ENCODE assay signal across 19 cellular contexts in the genomic region with DNA sequence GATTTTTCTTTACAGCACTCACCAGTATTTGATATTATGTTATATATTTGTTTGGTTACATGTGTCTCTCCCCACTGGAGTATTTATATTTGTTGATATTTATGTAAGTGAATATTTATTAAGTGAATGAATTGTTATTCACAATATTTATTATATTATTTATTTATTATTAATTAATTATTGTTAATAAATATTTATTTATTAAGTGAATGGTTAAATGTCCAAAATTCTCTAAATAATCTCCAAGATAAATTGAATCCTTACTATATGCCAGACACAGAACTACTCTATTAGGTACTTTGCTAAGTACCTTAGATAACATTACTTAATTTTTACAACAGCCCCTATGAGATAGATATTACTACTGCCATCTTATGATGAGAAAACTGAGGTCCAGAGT. TPM values are rescaled to one million over a fixed set of nuclear protein-coding genes. Genes with fewer than 3 reads are reported as not detected.
DNase-seq lines count a peak whose midpoint lies in the region; ATAC-seq, FAIRE-seq and TF ChIP-seq lines count a peak whose summit lies in the region.
"Had no signal": no experiment of that assay in that cellular context is flagged by ENCODE, and none has a peak within 500 bp of the region (broad histone marks: within the 10 kb centered on the region; RNA-seq: fewer than 3 reads in every experiment).

No MANE protein-coding gene starts in this region.

- 0 out of 2 replicates have a peak overlapping the region, but pooled peaks have one; percentile 32 for H2AFZ ChIP-seq in Loucy (ENCODE audit: low read length)
- H2AFZ ChIP-seq: GM23338 had no signal

- H3K9me2 ChIP-seq in Loucy (replicated peaks; ENCODE audit: low read depth, low read length): no peaks in the 10 kb centered on the region

- no peaks in the 10 kb centered on the region for H3K36me3 Mint-ChIP-seq in WTC11
- no peaks in the 10 kb centered on the region for H3K36me3 Mint-ChIP-seq in natural killer cell treated with Interleukin-12 subunit alpha and Interleukin-12 subunit beta and Interleukin-15 and Interleukin-18, amount 100 ng/mL, for 72 hours
- H3K36me3 Mint-ChIP-seq: CD4-positive, CD25-positive, alpha-beta regulatory T cell; CD8-positive, alpha-beta T cell had no signal

- H3K36me3 ChIP-seq in Loucy (ENCODE audit: insufficient read depth, low read length) (no peaks in the 10 kb centered on the region), aorta (ENCODE audit: control insufficient read depth in 1 of 2, insufficient read depth in 2 of 2, low read length in 1 of 2) (no peaks in the 10 kb centered on the region)
- H3K36me3 ChIP-seq: BLaER1 had no signal

- no peak overlapping the region for H3K4me3 ChIP-seq in Loucy (ENCODE audit: low read length, poor library complexity, severe bottlenecking)
- no peak overlapping the region for H3K4me3 ChIP-seq in aorta (ENCODE audit: low read length in 2 of 2)
- H3K4me3 ChIP-seq: BLaER1, GM12878, GM23338 had no signal

- no peaks in the 10 kb centered on the region for H3K9me3 ChIP-seq in Loucy (ENCODE audit: insufficient read depth, low read depth, low read length)
- H3K9me3 ChIP-seq in aorta (ENCODE audit: control insufficient read depth, low read length): no peaks in the 10 kb centered on the region
- H3K9me3 ChIP-seq: BLaER1, Caco-2 had no signal

- H3K27me3 ChIP-seq in Loucy (ENCODE audit: insufficient read depth, low read length, poor library complexity, severe bottlenecking): peaks cover 5% of the 10 kb centered on the region
- no peaks in the 10 kb centered on the region for H3K27me3 ChIP-seq in aorta (ENCODE audit: control insufficient read depth in 1 of 2, insufficient read depth in 2 of 2, low read length in 1 of 2)
- H3K27me3 ChIP-seq: BLaER1 had no signal

- POLR2A ChIA-PET in WTC11 (lab: Charles Lee): no interaction called here

- ATAC-seq in WTC11 (no peak), aorta (ENCODE audit: low FRiP score) (no peak)
- ATAC-seq in natural killer cell treated with Interleukin-12 subunit alpha and Interleukin-12 subunit beta and Interleukin-15 and Interleukin-18, amount 100 ng/mL, for 72 hours: no peak
- ATAC-seq: CD8-positive, alpha-beta T cell; GM12878; GM23338 had no signal

- H3K79me2 ChIP-seq in Loucy (ENCODE audit: insufficient read depth, low read length): no peaks in the 10 kb centered on the region

- H3K4me2 ChIP-seq in Loucy (ENCODE audit: low read depth, low read length, poor library complexity, severe bottlenecking): no peak overlapping the region
- H3K4me2 ChIP-seq: BLaER1, GM23338 had no signal

- H3K4me1 Mint-ChIP-seq in WTC11: peaks cover 21% of the 10 kb centered on the region
- peaks cover 0 to 2% of the 10 kb centered on the region in 2 donors for H3K4me1 Mint-ChIP-seq in natural killer cell treated with Interleukin-12 subunit alpha and Interleukin-12 subunit beta and Interleukin-15 and Interleukin-18, amount 100 ng/mL, for 72 hours (ENCODE audit: low read depth in 2 of 2)
- H3K4me1 Mint-ChIP-seq: B cell had no signal

- H3K27ac Mint-ChIP-seq in WTC11: no peak overlapping the region
- H3K27ac Mint-ChIP-seq in natural killer cell treated with Interleukin-12 subunit alpha and Interleukin-12 subunit beta and Interleukin-15 and Interleukin-18, amount 100 ng/mL, for 72 hours: no peak overlapping the region
- H3K27ac Mint-ChIP-seq: B cell; CD8-positive, alpha-beta T cell; GM23338; H9 had no signal

- intact Hi-C loops in aorta (cut with DNase I): loop anchor here (10.0 kb wide), 1 partner anchor 719 kb away; no protein-coding TSS in a partner anchor

- H3K4me1 ChIP-seq in Loucy (ENCODE audit: insufficient read depth, low read length, poor library complexity, severe bottlenecking) (no peaks in the 10 kb centered on the region), aorta (ENCODE audit: control insufficient read depth in 1 of 2, insufficient read depth in 2 of 2, low read length in 2 of 2) (no peaks in the 10 kb centered on the region)
- H3K4me1 ChIP-seq: BLaER1, Caco-2 had no signal

- no peaks in the 10 kb centered on the region for H3K9me3 Mint-ChIP-seq in WTC11
- H3K9me3 Mint-ChIP-seq in natural killer cell treated with Interleukin-12 subunit alpha and Interleukin-12 subunit beta and Interleukin-15 and Interleukin-18, amount 100 ng/mL, for 72 hours: no peaks in the 10 kb centered on the region
- H3K9me3 Mint-ChIP-seq: CD4-positive, CD25-positive, alpha-beta regulatory T cell; CD8-positive, alpha-beta T cell; GM23338; H9 had no signal

- CTCF ChIA-PET in WTC11 (lab: Charles Lee): interaction anchor here (1.6 kb wide), 1 partner anchor 41 kb away, joined by 4 read pairs; no protein-coding TSS in a partner anchor

- DNase-seq in WTC11 (ENCODE audit: low spot score) (no peak), frontal cortex (ENCODE audit: low spot score in 2 of 2) (no peak), NCI-H526 (lab: John Stamatoyannopoulos, UW) (no peak), aorta (no peak)
- DNase-seq in natural killer cell treated with Interleukin-12 subunit alpha and Interleukin-12 subunit beta and Interleukin-15 and Interleukin-18, amount 100 ng/mL, for 72 hours (ENCODE audit: low spot score): no peak
- DNase-seq: Caco-2; CD4-positive, CD25-positive, alpha-beta regulatory T cell; CD8-positive, alpha-beta T cell; DMS153; DND-41; GDM1; H9 had no signal

- H3K9ac ChIP-seq in Loucy (ENCODE audit: low read depth, low read length, poor library complexity, severe bottlenecking): no peak overlapping the region
- H3K9ac ChIP-seq: BLaER1 had no signal

- H3K4me3 Mint-ChIP-seq in WTC11: no peak overlapping the region
- H3K4me3 Mint-ChIP-seq in natural killer cell treated with Interleukin-12 subunit alpha and Interleukin-12 subunit beta and Interleukin-15 and Interleukin-18, amount 100 ng/mL, for 72 hours: no peak overlapping the region
- H3K4me3 Mint-ChIP-seq: B cell; CD8-positive, alpha-beta T cell; GM23338; H9 had no signal

- no peaks in the 10 kb centered on the region for H4K20me1 ChIP-seq in Loucy (ENCODE audit: insufficient read depth, low read length, poor library complexity, severe bottlenecking)
- H4K20me1 ChIP-seq: BLaER1 had no signal

- peaks cover 3% of the 10 kb centered on the region; the same call in 1 of the 2 replicates for H3K27me3 Mint-ChIP-seq in WTC11 (ENCODE audit: low read depth)
- H3K27me3 Mint-ChIP-seq in natural killer cell treated with Interleukin-12 subunit alpha and Interleukin-12 subunit beta and Interleukin-15 and Interleukin-18, amount 100 ng/mL, for 72 hours: peaks cover 20 to 26% of the 10 kb centered on the region in 2 donors

- no peak for TF ChIP-seq CTCF in Loucy (conservative IDR thresholded peaks at IDR 0.05; ENCODE audit: low read length)
- no peak for TF ChIP-seq CTCF in WTC11 (IDR thresholded peaks at IDR 0.05)

- peak; percentile 55 for FAIRE-seq in frontal cortex (lab: Jason Lieb, UNC)
- FAIRE-seq: GM12878, GM19239 had no signal

- no peaks in the 10 kb centered on the region for H3F3A ChIP-seq in Loucy (ENCODE audit: low read depth)

- no peak overlapping the region for H3K27ac ChIP-seq in aorta (ENCODE audit: low read depth in 1 of 2, low read length in 2 of 2)
- H3K27ac ChIP-seq: BLaER1, C4-2B had no signal

TF ChIP-seq in WTC11, 78 proteins besides CTCF, POLR2A, EP300 and RAD21:
- TF ChIP-seq ZNF263 (CRISPR knock-in tag; IDR thresholded peaks at IDR 0.05; ENCODE audit: low read depth): no peak
- TF ChIP-seq GABPB1 (CRISPR knock-in tag; IDR thresholded peaks at IDR 0.05): no peak
- peak; percentile 95 for TF ChIP-seq HMGA2 (CRISPR knock-in tag; IDR thresholded peaks at IDR 0.05)

RNA-seq across cellular contexts. Expression of gene CRY1, which starts 10.2 kb away (rescaled TPM):
- total RNA-seq in WTC11 (2021) (23.1 to 25.5 TPM (median 24.8 TPM) in 3 replicates), frontal cortex (41.2 TPM), aorta (10 to 100 TPM; 22.0 to 40.6 TPM)
- polyA plus RNA-seq in aorta: 1 to 10 TPM; 7.5 to 8.7 TPM
- total RNA-seq in natural killer cell treated with Interleukin-12 subunit alpha and Interleukin-12 subunit beta and Interleukin-15 and Interleukin-18, amount 100 ng/mL, for 72 hours: 10 to 100 TPM; 11.7 to 22.5 TPM
